ENCODE assay signal across 11 cellular contexts in the genomic region with DNA sequence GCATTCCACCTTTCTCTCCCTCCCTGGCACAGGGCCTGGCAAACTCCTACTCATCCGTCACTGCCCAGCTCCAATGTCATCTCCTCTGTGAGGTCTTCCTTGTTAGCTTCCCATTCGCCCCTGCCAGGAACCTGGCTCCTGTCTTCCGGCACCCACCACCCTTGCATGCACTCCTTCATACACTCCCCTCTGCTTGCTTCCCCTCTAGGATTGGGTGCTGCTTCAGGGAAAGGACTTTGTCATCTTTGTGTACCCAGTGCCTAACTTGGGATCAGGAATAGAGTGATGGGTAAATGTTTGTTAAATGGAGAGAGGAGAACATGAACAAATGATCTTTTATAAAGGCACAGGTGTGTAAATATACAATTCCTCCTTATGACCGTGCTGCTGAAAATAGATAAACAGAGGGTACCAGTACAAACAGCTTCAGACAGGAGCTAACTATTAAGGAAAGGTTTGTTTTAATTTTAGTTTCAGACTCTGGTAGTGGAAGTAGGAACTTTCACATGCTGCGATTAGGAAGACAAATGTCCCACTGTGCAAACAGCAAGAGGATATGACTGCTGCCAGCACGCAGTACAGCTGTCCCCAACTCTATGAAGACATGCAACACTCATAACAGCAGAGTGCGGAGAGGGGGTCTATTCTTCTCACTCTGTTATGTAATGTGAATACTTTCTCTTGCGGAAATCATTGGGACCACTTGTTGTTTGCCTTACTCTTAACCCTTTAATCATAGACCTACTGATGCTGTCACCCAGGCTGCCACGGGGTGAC.
DNase-seq lines count a peak whose midpoint lies in the region; ATAC-seq lines count a peak whose summit lies in the region.
"Had no signal": no experiment of that assay in that cellular context is flagged by ENCODE, and none has a peak within 500 bp of the region (broad histone marks: within the 10 kb centered on the region; RNA-seq: fewer than 3 reads in every experiment).

No MANE protein-coding gene starts in this region.

- no peaks in the 10 kb centered on the region for H3K9me3 ChIP-seq in BLaER1 treated with 17β-estradiol and CSF1 and Interleukin-3, amounts not matched to agents 10 nM and 100 nM (replicated peaks in 1 of 11)
- no peaks in the 10 kb centered on the region for H3K9me3 ChIP-seq in T-helper 17 cell (ENCODE audit: control insufficient read depth, low read length, poor library complexity, severe bottlenecking)

- peak overlapping the region in 9 of 11 experiments; percentile 30 to 92 (median 78); a peak in 17 of 22 replicates for H3K27ac ChIP-seq in BLaER1 treated with 17β-estradiol and CSF1 and Interleukin-3, amounts not matched to agents 10 nM and 100 nM

- POLR2A ChIA-PET in naive thymus-derived CD8-positive, alpha-beta T cell (lab: Charles Lee): interaction anchor here (0.8 to 1.3 kb wide), 2 partner anchors 10 to 135 kb away, joined by 3 read pairs; no protein-coding TSS in a partner anchor

- H4K20me1 ChIP-seq in BLaER1 treated with 17β-estradiol and CSF1 and Interleukin-3, amounts not matched to agents 10 nM and 100 nM: no peaks in the 10 kb centered on the region; a peak in 1 of 22 replicates

- H3K9ac ChIP-seq in BLaER1 treated with 17β-estradiol and CSF1 and Interleukin-3, amounts not matched to agents 10 nM and 100 nM: peak overlapping the region in 8 of 11 experiments; percentile 2 to 79 (median 62); a peak in 16 of 22 replicates

- H3K9me3 Mint-ChIP-seq in naive thymus-derived CD8-positive, alpha-beta T cell: no peaks in the 10 kb centered on the region
- H3K9me3 Mint-ChIP-seq: activated naive CD4-positive, alpha-beta T cell treated with anti-CD3 and anti-CD28 coated beads, Interleukin-2, amount 50 U/mL, for 72 hours had no signal

- peak overlapping the region in 6 of 10 experiments; percentile 12 to 37 (median 24); a peak in 7 of 20 replicates for H3K4me3 ChIP-seq in BLaER1 treated with 17β-estradiol and CSF1 and Interleukin-3, amounts not matched to agents 10 nM and 100 nM

- peaks cover 12% of the 10 kb centered on the region for H3K4me1 Mint-ChIP-seq in T-helper 17 cell
- peaks cover 10 to 44% (median 36%) of the 10 kb centered on the region in 4 donors for H3K4me1 Mint-ChIP-seq in naive thymus-derived CD8-positive, alpha-beta T cell

- ATAC-seq in T-helper 17 cell: no peak
- peak; percentile 69 for ATAC-seq in naive thymus-derived CD8-positive, alpha-beta T cell
- ATAC-seq in GM21529 (IDR thresholded peaks at IDR 0.05; ENCODE audit: unreplicated experiment): no peak
- ATAC-seq in HG02870 (IDR thresholded peaks at IDR 0.05; ENCODE audit: unreplicated experiment): no peak
- no peak for ATAC-seq in GM18907 (IDR thresholded peaks at IDR 0.05; ENCODE audit: unreplicated experiment)

- peak overlapping the region; percentile 36 to 91 (median 77) for H3K4me2 ChIP-seq in BLaER1 treated with 17β-estradiol and CSF1 and Interleukin-3, amounts not matched to agents 10 nM and 100 nM

- peaks cover 0 to 69% (median 0%) of the 10 kb centered on the region in 11 experiments; a peak in 4 of 22 replicates for H3K27me3 ChIP-seq in BLaER1 treated with 17β-estradiol and CSF1 and Interleukin-3, amounts not matched to agents 10 nM and 100 nM

- no peaks in the 10 kb centered on the region for H3K36me3 ChIP-seq in BLaER1 treated with 17β-estradiol and CSF1 and Interleukin-3, amounts not matched to agents 10 nM and 100 nM

- DNase-seq in HT-29 (ENCODE audit: low spot score): peak; percentile 15
- no peak for DNase-seq in T-helper 17 cell
- peak in 2 of 10 donors; percentile 9 to 18 for DNase-seq in naive thymus-derived CD8-positive, alpha-beta T cell
- no peak for DNase-seq in NCI-H187 (lab: John Stamatoyannopoulos, UW)
- DNase-seq: GOT3, NCI-H1694 had no signal

- peaks cover 5% of the 10 kb centered on the region for H3K27me3 Mint-ChIP-seq in T-helper 17 cell
- H3K27me3 Mint-ChIP-seq in naive thymus-derived CD8-positive, alpha-beta T cell: no peaks in the 10 kb centered on the region

- peak overlapping the region; percentile 39 for H3K4me3 Mint-ChIP-seq in T-helper 17 cell
- peak overlapping the region; percentile 34 to 83 (median 60) for H3K4me3 Mint-ChIP-seq in naive thymus-derived CD8-positive, alpha-beta T cell

- peaks cover 23 to 100% (median 96%) of the 10 kb centered on the region in 10 experiments for H3K4me1 ChIP-seq in BLaER1 treated with 17β-estradiol and CSF1 and Interleukin-3, amounts not matched to agents 10 nM and 100 nM

- peak overlapping the region; percentile 12 for H3K27ac Mint-ChIP-seq in T-helper 17 cell
- peak overlapping the region; percentile 70 to 93 (median 82) for H3K27ac Mint-ChIP-seq in naive thymus-derived CD8-positive, alpha-beta T cell
- H3K27ac Mint-ChIP-seq: activated naive CD4-positive, alpha-beta T cell treated with anti-CD3 and anti-CD28 coated beads, Interleukin-2, amount 50 U/mL, for 72 hours had no signal

- H3K36me3 Mint-ChIP-seq in T-helper 17 cell (ENCODE audit: low read depth): no peaks in the 10 kb centered on the region
- H3K36me3 Mint-ChIP-seq in naive thymus-derived CD8-positive, alpha-beta T cell: no peaks in the 10 kb centered on the region
- H3K36me3 Mint-ChIP-seq: activated naive CD4-positive, alpha-beta T cell treated with anti-CD3 and anti-CD28 coated beads, Interleukin-2, amount 50 U/mL, for 72 hours had no signal

Comparison
In these comparisons a context has a peak if more than half of its experiments do, and no peak if none do; other contexts are left out.
1. ATAC-seq: peak in naive thymus-derived CD8-positive, alpha-beta T cell (2 of 2); none in T-helper 17 cell (single experiment), GM21529 (single experiment), HG02870 (single experiment) and GM18907 (single experiment).